In the genomic region with DNA sequence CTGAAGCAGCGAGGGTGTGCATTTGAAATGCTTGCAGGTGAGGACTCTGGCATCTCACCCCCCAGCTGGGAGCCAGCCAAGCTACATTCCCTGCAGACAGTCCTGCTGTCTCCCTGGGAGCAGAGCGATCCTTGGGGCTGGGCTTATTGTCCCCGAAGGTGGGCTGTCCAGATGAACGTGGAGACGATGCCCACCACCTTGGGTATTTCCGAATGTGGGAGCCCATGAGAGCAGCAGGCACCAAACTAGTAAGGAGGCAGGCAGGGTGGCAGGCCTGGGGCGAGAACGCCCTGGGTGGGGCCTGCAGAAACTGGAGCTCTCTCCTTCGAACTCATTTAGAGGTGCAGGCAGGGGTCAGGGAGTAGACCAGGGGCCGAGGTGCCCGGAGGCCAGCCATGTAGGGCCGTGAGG, we compare ENCODE assay signal across 29 cellular contexts. TPM values are rescaled to one million over a fixed set of nuclear protein-coding genes. Genes with fewer than 3 reads are reported as not detected.
A peak's percentile ranks its signal among the peaks of the same experiment; 100 is the strongest.
DNase-seq lines count a peak whose midpoint lies in the region; ATAC-seq, FAIRE-seq and TF ChIP-seq lines count a peak whose summit lies in the region.
"Had no signal": no experiment of that assay in that cellular context is flagged by ENCODE, and none has a peak within 500 bp of the region (broad histone marks: within the 10 kb centered on the region; RNA-seq: fewer than 3 reads in every experiment).

No MANE protein-coding gene starts in this region.

- H4K20me1 ChIP-seq in mammary epithelial cell (ENCODE audit: insufficient read depth, low read length) = no peaks in the 10 kb centered on the region
- no peaks in the 10 kb centered on the region for H4K20me1 ChIP-seq in K562 (replicated peaks; ENCODE audit: control insufficient read depth, insufficient read depth, low read length)

- H3K36me3 ChIP-seq in breast epithelium (no peaks in the 10 kb centered on the region), mammary epithelial cell (ENCODE audit: insufficient read depth, low read length) (no peaks in the 10 kb centered on the region), K562 (ENCODE audit: control insufficient read depth, insufficient read depth, low read length) (peaks cover 8% of the 10 kb centered on the region; the same call in 1 of the 3 replicates), prostate gland (no peaks in the 10 kb centered on the region)
- H3K36me3 ChIP-seq: BE2C, left lung, suprapubic skin had no signal

- H3K4me1 ChIP-seq in breast epithelium = peaks cover 0 to 8% of the 10 kb centered on the region in 2 donors
- peaks cover 17% of the 10 kb centered on the region for H3K4me1 ChIP-seq in mammary epithelial cell (ENCODE audit: insufficient read depth, low read length)
- H3K4me1 ChIP-seq in K562 (replicated peaks in 1 of 2; ENCODE audit: control insufficient read depth in 2 of 2, insufficient read depth in 2 of 2, low read length in 2 of 2) = peaks cover 4 to 38% of the 10 kb centered on the region in 2 experiments; a peak in 3 of 5 replicates
- peaks cover 5% of the 10 kb centered on the region for H3K4me1 ChIP-seq in prostate gland (replicated peaks)

- no peak overlapping the region for H3K27ac ChIP-seq in breast epithelium
- H3K27ac ChIP-seq in mammary epithelial cell (ENCODE audit: insufficient read depth, low read depth, low read length) = no peak overlapping the region
- H3K27ac ChIP-seq in K562 (ENCODE audit: extremely low read depth, low read depth, low read length) = no peak overlapping the region
- H3K27ac ChIP-seq in prostate gland = no peak overlapping the region
- H3K27ac ChIP-seq: left lung, suprapubic skin had no signal

- TF ChIP-seq CTCF in breast epithelium (IDR thresholded peaks at IDR 0.05) (no peak), mammary epithelial cell (conservative IDR thresholded peaks at IDR 0.05 in 1 of 2, IDR thresholded peaks at IDR 0.05 in 1 of 2; ENCODE audit: extremely low read depth in 1 of 2, insufficient read depth in 1 of 2, low read depth in 1 of 2, low read length in 2 of 2) (no peak), K562 (IDR thresholded peaks at IDR 0.05 in 2 of 3, conservative IDR thresholded peaks at IDR 0.05 in 1 of 3; ENCODE audit: insufficient read depth in 2 of 3, low read depth in 1 of 3, low read length in 3 of 3) (no peak), prostate gland (IDR thresholded peaks at IDR 0.05) (no peak)

- FAIRE-seq in K562 (lab: Jason Lieb, UNC) = no peak
- FAIRE-seq: bronchial epithelial cell, GM12878, urothelium cell line had no signal

- H3K9me3 ChIP-seq in breast epithelium (no peaks in the 10 kb centered on the region), mammary epithelial cell (replicated peaks; ENCODE audit: insufficient read depth, low read length) (no peaks in the 10 kb centered on the region), K562 (replicated peaks; ENCODE audit: control insufficient read depth, insufficient read depth, low read depth, low read length) (no peaks in the 10 kb centered on the region), prostate gland (no peaks in the 10 kb centered on the region)
- H3K9me3 ChIP-seq: BE2C, left lung, suprapubic skin had no signal

- H3K79me2 ChIP-seq in mammary epithelial cell (ENCODE audit: insufficient read depth, low read length) = peaks cover 15% of the 10 kb centered on the region
- H3K79me2 ChIP-seq in K562 (ENCODE audit: control insufficient read depth, insufficient read depth, low read length) = peaks cover 33% of the 10 kb centered on the region

- no peak overlapping the region for H2AFZ ChIP-seq in mammary epithelial cell (ENCODE audit: low read depth, low read length)
- H2AFZ ChIP-seq in K562 (ENCODE audit: low read depth, low read length) = no peak overlapping the region

- intact Hi-C loops in breast epithelium (cut with DNase I; ENCODE audit: low total_unique reads) (no loop called here), mammary epithelial cell (cut with micrococcal nuclease) (no loop called here), K562 (cut with micrococcal nuclease) (no loop called here), prostate gland (cut with DNase I) (no loop called here)

- POLR2A ChIA-PET in K562 (lab: Yijun Ruan, JAX) = no interaction called here

- no peaks in the 10 kb centered on the region for H3K9me1 ChIP-seq in K562 (ENCODE audit: control insufficient read depth, insufficient read depth, low read length)

- H3K27me3 ChIP-seq in breast epithelium = no peaks in the 10 kb centered on the region
- no peaks in the 10 kb centered on the region for H3K27me3 ChIP-seq in mammary epithelial cell (ENCODE audit: insufficient read depth, low read length)
- no peaks in the 10 kb centered on the region for H3K27me3 ChIP-seq in K562 (ENCODE audit: control insufficient read depth in 2 of 2, insufficient read depth in 2 of 2, low read length in 2 of 2)
- H3K27me3 ChIP-seq in prostate gland (replicated peaks; ENCODE audit: insufficient read depth) = no peaks in the 10 kb centered on the region
- H3K27me3 ChIP-seq: BE2C, left lung, suprapubic skin had no signal

- TF ChIP-seq POLR2A in breast epithelium (IDR thresholded peaks at IDR 0.05) (no peak), K562 (conservative IDR thresholded peaks at IDR 0.05) (no peak), prostate gland (IDR thresholded peaks at IDR 0.05) (no peak)

- CTCF ChIA-PET in mammary epithelial cell (lab: Charles Lee; ENCODE audit: low non-redundant PET) (no interaction called here), K562 (lab: Yijun Ruan, JAX; ENCODE audit: low intra/inter-chr PET ratio) (no interaction called here)

- BruUV-seq in mammary epithelial cell (replicated peaks; lab: Mats Ljungman, UMichigan) = no TSS peak
- BruUV-seq in K562 (replicated peaks; lab: Mats Ljungman, UMichigan) = no TSS peak

- 98% methylated on average over 12 of the region's 12 CpGs for WGBS in mammary epithelial cell (ENCODE audit: low coverage, missing lambda C conversion rate)
- WGBS in K562 (ENCODE audit: insufficient coverage, low coverage, missing lambda C conversion rate) = 82% methylated on average over 10 of the region's 12 CpGs
- WGBS in prostate gland = 81% methylated on average over 12 of the region's 12 CpGs

- no peak for TF ChIP-seq RAD21 in K562 (CRISPR knock-in tag; conservative IDR thresholded peaks at IDR 0.05 in 1 of 2, IDR thresholded peaks at IDR 0.05 in 1 of 2)

- H3K9ac ChIP-seq in mammary epithelial cell (ENCODE audit: insufficient read depth, low read length) (no peak overlapping the region), K562 (ENCODE audit: insufficient read depth in 1 of 2, low read depth in 2 of 2, low read length in 2 of 2) (peak overlapping the region in 1 of 2 experiments; percentile 6; a peak in 2 of 4 replicates)

- peak; percentile 15 to 46 for DNase-seq in breast epithelium (ENCODE audit: low spot score in 2 of 2)
- DNase-seq in mammary epithelial cell = no peak
- DNase-seq in K562 (ENCODE audit: extremely low read depth in 1 of 4, low spot score in 3 of 4) = no peak
- peak; percentile 77 for DNase-seq in mesenteric fat pad (ENCODE audit: low spot score)
- DNase-seq in ureter (ENCODE audit: low spot score) = peak; percentile 43
- DNase-seq in cerebellar nuclear complex (lab: John Stamatoyannopoulos, UW) = no peak
- DNase-seq in prostate gland (ENCODE audit: low spot score) = no peak
- DNase-seq: ACHN; activated CD4-positive, alpha-beta memory T cell treated with anti-CD3 and anti-CD28 coated beads for 36 hours; activated CD8-positive, alpha-beta memory T cell treated with anti-CD3 and anti-CD28 coated beads, Interleukin-2, amount 50 U/mL, for 48 hours; BE2C; cortex of kidney; Karpas-422; midbrain; naive thymus-derived CD4-positive, alpha-beta T cell; NCI-H1417; NCI-H2029; NCI-H2227 treated with DMSO at 0.1 percent for 48 hours; NCI-H526; Right ventricle myocardium superior; stimulated activated naive CD4-positive, alpha-beta T cell had no signal

- H3K4me2 ChIP-seq in mammary epithelial cell (ENCODE audit: insufficient read depth, low read depth, low read length) = no peak overlapping the region
- no peak overlapping the region for H3K4me2 ChIP-seq in K562 (ENCODE audit: insufficient read depth, low read length)

- TF ChIP-seq EP300 in K562 (IDR thresholded peaks at IDR 0.05; ENCODE audit: low read length) = no peak

- in situ Hi-C loops in mammary epithelial cell (cut with MboI; ENCODE audit: low sequenced_read_pairs in 2 of 2) = no loop called here
- in situ Hi-C loops in K562 (cut with MboI) = no loop called here

- dilution Hi-C loops in mammary epithelial cell (cut with HindIII; ENCODE audit: low sequenced_read_pairs) = no loop called here

- H3K4me3 ChIP-seq in breast epithelium (no peak overlapping the region), mammary epithelial cell (replicated peaks in 1 of 3; ENCODE audit: insufficient read depth in 1 of 3, low read depth in 2 of 3, low read length in 3 of 3) (no peak overlapping the region), K562 (no peak overlapping the region), prostate gland (no peak overlapping the region)
- H3K4me3 ChIP-seq: GM12878, HAP-1, left lung, suprapubic skin had no signal

- no peak for ATAC-seq in K562
- ATAC-seq: activated CD4-positive, CD25-positive, alpha-beta regulatory T cell treated with anti-CD3 and anti-CD28 coated beads, Interleukin-2, amount 50 U/mL, for 24 hours; GM12878; left lung; naive thymus-derived CD4-positive, alpha-beta T cell; SK-N-SH treated with all-trans-retinoic acid at 6 μM for 48 hours had no signal

RNA-seq across cellular contexts. Expression of a gene that starts 18.5 kb away (rescaled TPM):
- total RNA-seq in breast epithelium (10 to 100 TPM in 1 of 3 donors, 1 to 10 TPM in 2; 3.5 to 11.4 (median 9.2) TPM), mammary epithelial cell (1 to 10 TPM; 1.9 to 2.2 TPM), K562 (2014; rRNA removed) (5.5 and 7.2 TPM in 2 replicates), K562 (2014; rRNA removed; fragmentation: Illumina TruSeq; extraction: Trizol) (1.4 and 1.5 TPM in 2 replicates), K562 (2015; rRNA removed; fragmentation: Illumina TruSeq; extraction: Trizol) (5.1 TPM in 2 replicates), K562 (2021) (7.4 and 8.5 TPM in 2 replicates), mesenteric fat pad (5.9 TPM), ureter (9.4 TPM), prostate gland (10 to 100 TPM; 28.4 to 40.9 TPM)
- polyA plus RNA-seq in mammary epithelial cell (1.2 TPM), K562 (2011; rRNA removed) (2.2 and 2.4 TPM in 2 replicates), K562 (2014; fragmentation: Illumina TruSeq; extraction: Trizol) (2.4 and 4.5 TPM in 2 replicates), K562 (2014; fragmentation: Nextera tagmentation; extraction: Ambion mirVana) (under 1 TPM; 0.03 to 0.08 TPM), K562 (2014; rRNA removed) (2.9 and 3.7 TPM in 2 replicates)
- 0.41 TPM for polyA minus RNA-seq in mammary epithelial cell
- total RNA-seq in K562 (2011; cell fraction: chromatin; rRNA removed; ENCODE audit: low replicate concordance) = 3.2 and 14.3 TPM in 2 replicates
- 17.5 and 19.2 TPM in 2 replicates for total RNA-seq in K562 (2011; cell fraction: nucleolus; rRNA removed)
- 7.6 and 8.4 TPM in 2 replicates for total RNA-seq in K562 (2011; cell fraction: nucleoplasm; rRNA removed)
- 3.5 and 9.0 TPM in 2 replicates for polyA plus RNA-seq in K562 (2011; cell fraction: cytosol; rRNA removed)
- polyA plus RNA-seq in K562 (2011; cell fraction: nucleus; rRNA removed) = 3.6 and 6.6 TPM in 2 replicates
- 4.5 and 5.8 TPM in 2 replicates for polyA plus RNA-seq in K562 (2012)
- polyA minus RNA-seq in K562 (2011; rRNA and poly(A)+ RNA removed) = 2.9 and 4.9 TPM in 2 replicates
- 6.0 and 8.7 TPM in 2 replicates for polyA minus RNA-seq in K562 (2011; cell fraction: cytosol; rRNA and poly(A)+ RNA removed)
- polyA minus RNA-seq in K562 (2011; cell fraction: nucleus; rRNA and poly(A)+ RNA removed) = 12.0 and 13.1 TPM in 2 replicates

RNA-seq across cellular contexts. Expression of a gene that starts 23.8 kb away (rescaled TPM):
- 100 to 1,000 TPM in 2 of 3 donors, 10 to 100 TPM in 1; 91.9 to 119 (median 116) TPM for total RNA-seq in breast epithelium
- 100 to 1,000 TPM; 116 to 125 TPM for total RNA-seq in mammary epithelial cell
- 124 TPM for polyA plus RNA-seq in mammary epithelial cell
- polyA minus RNA-seq in mammary epithelial cell = 153 TPM
- 90.8 and 209 TPM in 2 replicates for total RNA-seq in K562 (2011; cell fraction: chromatin; rRNA removed; ENCODE audit: low replicate concordance)
- total RNA-seq in K562 (2011; cell fraction: nucleolus; rRNA removed) = 135 and 136 TPM in 2 replicates
- 81.8 and 88.4 TPM in 2 replicates for total RNA-seq in K562 (2011; cell fraction: nucleoplasm; rRNA removed)
- 80.1 and 91.2 TPM in 2 replicates for total RNA-seq in K562 (2014; rRNA removed)
- total RNA-seq in K562 (2014; rRNA removed; fragmentation: Illumina TruSeq; extraction: Trizol) = 25.9 and 37.5 TPM in 2 replicates
- total RNA-seq in K562 (2015; rRNA removed; fragmentation: Illumina TruSeq; extraction: Trizol) = 74.5 and 75.1 TPM in 2 replicates
- 117 and 132 TPM in 2 replicates for total RNA-seq in K562 (2021)
- 71.8 and 79.3 TPM in 2 replicates for polyA plus RNA-seq in K562 (2011; rRNA removed)
- 96.5 and 143 TPM in 2 replicates for polyA plus RNA-seq in K562 (2011; cell fraction: cytosol; rRNA removed)
- 217 and 312 TPM in 2 replicates for polyA plus RNA-seq in K562 (2011; cell fraction: nucleus; rRNA removed)
- polyA plus RNA-seq in K562 (2012) = 86.9 and 120 TPM in 2 replicates
- 82.0 and 89.7 TPM in 2 replicates for polyA plus RNA-seq in K562 (2014; fragmentation: Illumina TruSeq; extraction: Trizol)
- 1 to 10 TPM in 1 of 2 experiments, under 1 TPM in 1; 0.49 to 1.3 TPM for polyA plus RNA-seq in K562 (2014; fragmentation: Nextera tagmentation; extraction: Ambion mirVana)
- 106 TPM in 2 replicates for polyA plus RNA-seq in K562 (2014; rRNA removed)
- 41.9 and 67.3 TPM in 2 replicates for polyA minus RNA-seq in K562 (2011; rRNA and poly(A)+ RNA removed)
- 64.3 and 80.4 TPM in 2 replicates for polyA minus RNA-seq in K562 (2011; cell fraction: cytosol; rRNA and poly(A)+ RNA removed)
- 29.8 and 38.1 TPM in 2 replicates for polyA minus RNA-seq in K562 (2011; cell fraction: nucleus; rRNA and poly(A)+ RNA removed)
- total RNA-seq in mesenteric fat pad = 170 TPM
- 116 TPM for total RNA-seq in ureter
- 100 to 1,000 TPM; 154 to 200 TPM for total RNA-seq in prostate gland

RNA-seq across cellular contexts. Expression of a gene that starts 45.7 kb away (rescaled TPM):
- total RNA-seq in breast epithelium (10 to 100 TPM; 10.1 to 14.8 (median 13.8) TPM), mammary epithelial cell (10 to 100 TPM; 61.3 to 91.4 TPM), K562 (2014; rRNA removed) (3.6 and 4.8 TPM in 2 replicates), K562 (2014; rRNA removed; fragmentation: Illumina TruSeq; extraction: Trizol) (0.99 and 1.2 TPM in 2 replicates), K562 (2015; rRNA removed; fragmentation: Illumina TruSeq; extraction: Trizol) (2.9 and 3.5 TPM in 2 replicates), K562 (2021) (7.5 and 10.2 TPM in 2 replicates), mesenteric fat pad (38.3 TPM), ureter (42.2 TPM), prostate gland (10 to 100 TPM; 29.1 to 81.2 TPM)
- polyA plus RNA-seq in mammary epithelial cell (23.1 TPM), K562 (2011; rRNA removed) (2.2 and 2.7 TPM in 2 replicates), K562 (2014; fragmentation: Illumina TruSeq; extraction: Trizol) (1.7 and 4.1 TPM in 2 replicates), K562 (2014; fragmentation: Nextera tagmentation; extraction: Ambion mirVana) (under 1 TPM; 0.01 to 0.03 TPM), K562 (2014; rRNA removed) (7.6 and 8.9 TPM in 2 replicates)
- 12.0 TPM for polyA minus RNA-seq in mammary epithelial cell
- total RNA-seq in K562 (2011; cell fraction: chromatin; rRNA removed; ENCODE audit: low replicate concordance) = 12.4 and 32.4 TPM in 2 replicates
- total RNA-seq in K562 (2011; cell fraction: nucleolus; rRNA removed) = 19.7 and 19.8 TPM in 2 replicates
- total RNA-seq in K562 (2011; cell fraction: nucleoplasm; rRNA removed) = 9.8 and 13.9 TPM in 2 replicates
- polyA plus RNA-seq in K562 (2011; cell fraction: cytosol; rRNA removed) = 2.4 and 6.4 TPM in 2 replicates
- polyA plus RNA-seq in K562 (2011; cell fraction: nucleus; rRNA removed) = 10.4 and 24.0 TPM in 2 replicates
- polyA plus RNA-seq in K562 (2012) = 5.5 and 6.7 TPM in 2 replicates
- polyA minus RNA-seq in K562 (2011; rRNA and poly(A)+ RNA removed) = 0.72 and 1.6 TPM in 2 replicates
- polyA minus RNA-seq in K562 (2011; cell fraction: cytosol; rRNA and poly(A)+ RNA removed) = 1.9 and 2.7 TPM in 2 replicates
- 3.1 and 3.4 TPM in 2 replicates for polyA minus RNA-seq in K562 (2011; cell fraction: nucleus; rRNA and poly(A)+ RNA removed)

Comparison
In these comparisons a context has a peak if more than half of its experiments do, and no peak if none do; other contexts are left out.
1. DNase-seq: peak in breast epithelium (2 of 2), mesenteric fat pad (single experiment) and ureter (single experiment); none in mammary epithelial cell (single experiment), K562 (0 of 4), cerebellar nuclear complex (0 of 2) and prostate gland (single experiment).